Comparison of ENCODE assay signal across 21 cellular contexts in genomic region chr2:88171966-88172365, GRCh38. TPM values are rescaled to one million over a fixed set of nuclear protein-coding genes. Genes with fewer than 3 reads are reported as not detected.
"Had no signal": no experiment of that assay in that cellular context is flagged by ENCODE, and none has a peak within 500 bp of the region (broad histone marks: within the 10 kb centered on the region; RNA-seq: fewer than 3 reads in every experiment).

No MANE protein-coding gene starts in this region.

- H3K4me3 ChIP-seq: lower lobe of right lung, neural progenitor cell, pancreas, thyroid gland had no signal

- H3K27ac ChIP-seq: lower lobe of right lung, neural progenitor cell, pancreas had no signal

- H3K4me1 ChIP-seq: neural progenitor cell, pancreas had no signal

- H3K27me3 ChIP-seq: pancreas, thyroid gland had no signal

- H3K27ac Mint-ChIP-seq: activated CD8-positive, alpha-beta memory T cell treated with anti-CD3 and anti-CD28 coated beads, Interleukin-2, amount 10 ng/mL, durations not matched to agents 7 days and 5 days; brain; neural progenitor cell had no signal

- H3K4me3 Mint-ChIP-seq: neural progenitor cell had no signal

- H3K36me3 Mint-ChIP-seq: activated CD8-positive, alpha-beta memory T cell treated with anti-CD3 and anti-CD28 coated beads, Interleukin-2, amount 10 ng/mL, durations not matched to agents 7 days and 5 days had no signal

- ATAC-seq: activated CD4-positive, CD25-positive, alpha-beta regulatory T cell treated with anti-CD3 and anti-CD28 coated beads, Interleukin-2, amount 50 U/mL, for 24 hours; activated CD8-positive, alpha-beta memory T cell treated with anti-CD3 and anti-CD28 coated beads, Interleukin-2, amount 10 ng/mL, durations not matched to agents 7 days and 5 days; activated T-cell treated with anti-CD3 and anti-CD28 coated beads, Interleukin-2, amount 50 U/mL, for 72 hours; effector memory CD8-positive, alpha-beta T cell; left cardiac atrium; lower lobe of right lung; pancreas had no signal

- H2AFZ ChIP-seq: neural progenitor cell had no signal

- FAIRE-seq: pancreas had no signal

- H3K4me2 ChIP-seq: neural progenitor cell had no signal

- H3K4me1 Mint-ChIP-seq: brain, neural progenitor cell had no signal

- H3K9me3 ChIP-seq: lower lobe of right lung, pancreas, thyroid gland had no signal

- H3K9me3 Mint-ChIP-seq: dendritic cell treated with granulocyte-macrophage colony-stimulating factor and Interleukin-4, amounts not matched to agents 40 ng/mL and 50 ng/mL, for 4 days; effector memory CD8-positive, alpha-beta T cell had no signal

- DNase-seq: activated CD4-positive, alpha-beta T cell treated with anti-CD3 and anti-CD28 coated beads, Interleukin-2, amount 50 U/mL, for 48 hours; activated CD8-positive, alpha-beta memory T cell treated with anti-CD3 and anti-CD28 coated beads, Interleukin-2, amount 10 ng/mL, durations not matched to agents 7 days and 5 days; activated naive CD4-positive, alpha-beta T cell; activated T-cell treated with anti-CD3 and anti-CD28 coated beads, Interleukin-2, amount 50 U/mL, for 72 hours; cerebellar nuclear complex; effector memory CD8-positive, alpha-beta T cell; left cardiac atrium; lower lobe of right lung; pancreas; retina; stimulated activated CD4-positive, alpha-beta T cell treated with anti-CD3 and anti-CD28 coated beads, Interleukin-15, amount 100 ng/mL, for 24 hours; stimulated activated CD4-positive, alpha-beta T cell treated with anti-CD3 and anti-CD28 coated beads, Interleukin-4, amount 100 ng/mL, for 24 hours; thyroid gland had no signal

- H3K36me3 ChIP-seq: lower lobe of right lung, neural progenitor cell, pancreas, thyroid gland had no signal

RNA-seq across cellular contexts. Expression of gene THNSL2, which starts 1.8 kb away (rescaled TPM):
- total RNA-seq: glomerular endothelial cell had no signal

RNA-seq across cellular contexts. Expression of gene FABP1, which starts 44.1 kb away (rescaled TPM):
- total RNA-seq: activated CD8-positive, alpha-beta memory T cell treated with anti-CD3 and anti-CD28 coated beads, Interleukin-2, amount 10 ng/mL, durations not matched to agents 7 days and 5 days; activated T-cell treated with anti-CD3 and anti-CD28 coated beads, Interleukin-2, amount 50 U/mL, for 72 hours; epithelial cell of proximal tubule; glomerular endothelial cell; left cardiac atrium; lower lobe of right lung; mononuclear cell; T-helper 2 cell treated with Interferon-gamma antibody and Interleukin-4, amounts not matched to agents 100 ng/mL and 5 ng/mL, for 36 hours; thyroid gland had no signal
